Comparison of ENCODE assay signal across 8 cellular contexts in the genomic region with DNA sequence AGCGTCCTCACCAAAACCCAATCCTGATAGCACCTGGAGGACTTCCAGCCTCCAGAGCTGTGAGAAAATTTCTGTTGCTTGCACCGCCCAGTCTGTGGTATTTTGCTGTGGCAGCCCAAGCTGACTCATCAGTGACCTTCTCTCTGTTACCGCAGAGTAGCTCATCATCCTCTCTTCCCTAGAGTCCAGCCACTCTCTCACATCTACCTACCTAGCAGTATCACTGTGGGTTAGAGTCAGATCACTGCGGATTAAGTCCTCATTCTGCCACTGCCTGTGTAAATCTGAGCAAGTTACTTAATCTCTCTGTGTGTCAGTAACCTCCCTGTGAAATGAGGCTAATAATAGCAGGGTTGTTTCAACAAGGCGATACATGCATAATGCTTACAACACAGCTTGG. TPM values are rescaled to one million over a fixed set of nuclear protein-coding genes. Genes with fewer than 3 reads are reported as not detected.
DNase-seq lines count a peak whose midpoint lies in the region; ATAC-seq and TF ChIP-seq lines count a peak whose summit lies in the region.

No MANE protein-coding gene starts in this region.

- no peaks in the 10 kb centered on the region for H3K79me2 ChIP-seq in KMS-11 (ENCODE audit: insufficient read depth, low read depth)

- DNase-seq in AML-193 (lab: John Stamatoyannopoulos, UW) (peak; percentile 80 to 88), hepatic stellate cell (ENCODE audit: low spot score) (peak; percentile 63), NCI-H1048 (lab: John Stamatoyannopoulos, UW) (no peak), DMS53 treated with DMSO at 0.1 percent for 48 hours (lab: John Stamatoyannopoulos, UW; ENCODE audit: unreplicated experiment) (no peak)
- DNase-seq in activated CD8-positive, alpha-beta T cell treated with anti-CD3 and anti-CD28 coated beads, Interleukin-2, amount 10 ng/mL, durations not matched to agents 7 days and 5 days, result peak; percentile 55

- no peak overlapping the region for H2AFZ ChIP-seq in KMS-11 (ENCODE audit: low read depth)

- no peak overlapping the region for H3K9ac ChIP-seq in KMS-11

- H3K4me1 Mint-ChIP-seq in activated CD8-positive, alpha-beta T cell treated with anti-CD3 and anti-CD28 coated beads, Interleukin-2, amount 10 ng/mL, durations not matched to agents 7 days and 5 days (ENCODE audit: low read depth), result peaks cover 28% of the 10 kb centered on the region

- no peaks in the 10 kb centered on the region for H3K36me3 Mint-ChIP-seq in activated CD8-positive, alpha-beta T cell treated with anti-CD3 and anti-CD28 coated beads, Interleukin-2, amount 10 ng/mL, durations not matched to agents 7 days and 5 days (ENCODE audit: low read depth)

- H3K36me3 ChIP-seq in KMS-11 (ENCODE audit: insufficient read depth), result no peaks in the 10 kb centered on the region

- H3K9me3 Mint-ChIP-seq in activated CD8-positive, alpha-beta T cell treated with anti-CD3 and anti-CD28 coated beads, Interleukin-2, amount 10 ng/mL, durations not matched to agents 7 days and 5 days (ENCODE audit: insufficient read depth), result no peaks in the 10 kb centered on the region

- peaks cover 25% of the 10 kb centered on the region for H3K27me3 Mint-ChIP-seq in activated CD8-positive, alpha-beta T cell treated with anti-CD3 and anti-CD28 coated beads, Interleukin-2, amount 10 ng/mL, durations not matched to agents 7 days and 5 days (ENCODE audit: low read depth)

- H3K4me3 ChIP-seq in KMS-11 (IDR thresholded peaks at IDR 0.05; ENCODE audit: insufficient read depth, low read depth, low read length), result no peak overlapping the region

- peaks cover 63% of the 10 kb centered on the region for H3K4me1 ChIP-seq in KMS-11 (ENCODE audit: low read depth, poor library complexity, severe bottlenecking)

- peak overlapping the region; percentile 82 for H3K4me2 ChIP-seq in KMS-11

- no peak overlapping the region for H3K27ac Mint-ChIP-seq in activated CD8-positive, alpha-beta T cell treated with anti-CD3 and anti-CD28 coated beads, Interleukin-2, amount 10 ng/mL, durations not matched to agents 7 days and 5 days

- no peaks in the 10 kb centered on the region for H4K20me1 ChIP-seq in KMS-11 (ENCODE audit: insufficient read depth)

- CTCF ChIA-PET in activated CD8-positive, alpha-beta T cell treated with anti-CD3 and anti-CD28 coated beads, Interleukin-2, amount 10 ng/mL, durations not matched to agents 7 days and 5 days (lab: Charles Lee), result interaction anchor here (1.0 to 2.4 kb wide), 4 partner anchors 39 to 445 kb away, joined by 3 to 10 read pairs (median 4); no protein-coding TSS in a partner anchor

- ATAC-seq in GM21423 (IDR thresholded peaks at IDR 0.05; ENCODE audit: unreplicated experiment) (peak; percentile 72), HG02642 (IDR thresholded peaks at IDR 0.05; ENCODE audit: poor library complexity, unreplicated experiment) (no peak)
- ATAC-seq in activated CD8-positive, alpha-beta T cell treated with anti-CD3 and anti-CD28 coated beads, Interleukin-2, amount 10 ng/mL, durations not matched to agents 7 days and 5 days, result peak; percentile 59

- POLR2A ChIA-PET in activated CD8-positive, alpha-beta T cell treated with anti-CD3 and anti-CD28 coated beads, Interleukin-2, amount 10 ng/mL, durations not matched to agents 7 days and 5 days (lab: Charles Lee), result interaction anchor here (0.9 to 2.1 kb wide), 3 partner anchors 40 to 163 kb away, joined by 4 to 13 read pairs (median 4); a partner anchor contains a TSS

- TF ChIP-seq CTCF in KMS-11 (conservative IDR thresholded peaks at IDR 0.05; ENCODE audit: low read depth, low read length), result no peak

- H3K27ac ChIP-seq in KMS-11, result peak overlapping the region; percentile 62; the same call in 1 of the 2 replicates

- H3K27me3 ChIP-seq in KMS-11 (ENCODE audit: insufficient read depth, low read depth), result no peaks in the 10 kb centered on the region

- H3K4me3 Mint-ChIP-seq in activated CD8-positive, alpha-beta T cell treated with anti-CD3 and anti-CD28 coated beads, Interleukin-2, amount 10 ng/mL, durations not matched to agents 7 days and 5 days, result no peak overlapping the region

RNA-seq across cellular contexts. Expression of a gene that starts 40.3 kb away (rescaled TPM):
- 10 to 100 TPM; 14.8 to 16.7 TPM for total RNA-seq in activated CD8-positive, alpha-beta T cell treated with anti-CD3 and anti-CD28 coated beads, Interleukin-2, amount 10 ng/mL, durations not matched to agents 7 days and 5 days

Comparison
In these comparisons a context has a peak if more than half of its experiments do, and no peak if none do; other contexts are left out.
1. DNase-seq: peak in AML-193 (2 of 2), activated CD8-positive, alpha-beta T cell treated with anti-CD3 and anti-CD28 coated beads, Interleukin-2, amount 10 ng/mL, durations not matched to agents 7 days and 5 days (single experiment) and hepatic stellate cell (single experiment); none in NCI-H1048 (single experiment) and DMS53 treated with DMSO at 0.1 percent for 48 hours (single experiment).